Comparison of ENCODE assay signal across 22 cellular contexts in the genomic region with DNA sequence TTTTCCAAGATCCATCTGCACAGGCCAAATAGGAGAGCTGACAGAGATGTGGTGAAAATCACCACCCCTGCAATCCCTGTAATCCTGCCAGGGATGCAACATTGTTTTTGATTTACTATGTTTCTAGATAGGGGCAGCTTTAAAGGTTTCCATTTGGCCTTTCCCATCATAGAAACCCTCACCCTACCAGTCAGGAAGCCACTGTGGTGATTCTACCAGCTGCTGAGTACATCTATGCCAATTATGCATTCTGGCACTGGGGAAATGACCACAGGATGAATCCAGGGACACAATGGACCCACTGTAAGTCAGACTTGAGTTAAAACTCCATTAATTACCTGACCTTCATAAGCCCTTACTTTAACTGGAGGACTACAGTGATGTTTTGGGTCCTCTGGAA.
"Had no signal": no experiment of that assay in that cellular context is flagged by ENCODE, and none has a peak within 500 bp of the region (broad histone marks: within the 10 kb centered on the region; RNA-seq: fewer than 3 reads in every experiment).

No MANE protein-coding gene starts in this region.

- DNase-seq: activated B cell treated with CpG ODN at 0.5 μM for 24 hours; activated CD4-positive, alpha-beta T cell treated with anti-CD3 and anti-CD28 coated beads for 1 hour; activated CD4-positive, alpha-beta T cell treated with anti-CD3 and anti-CD28 coated beads, Interleukin-2, amount 10 ng/mL, durations not matched to agents 24 days and 14 days; activated CD4-positive, alpha-beta T cell treated with anti-CD3 and anti-CD28 coated beads, Interleukin-2, amount 50 U/mL, for 48 hours; activated CD8-positive, alpha-beta memory T cell treated with anti-CD3 and anti-CD28 coated beads, Interleukin-2, amount 10 ng/mL, durations not matched to agents 7 days and 5 days; activated effector memory CD4-positive, alpha-beta T cell treated with anti-CD3 and anti-CD28 coated beads, Interleukin-2, amount 50 U/mL, for 16 hours; activated naive CD4-positive, alpha-beta T cell treated with Interleukin-2 at 50 U/mL for 16 hours; activated naive CD8-positive, alpha-beta T cell treated with anti-CD3 and anti-CD28 coated beads, Interleukin-2, amount 50 U/mL, for 24 hours; activated T-cell treated with anti-CD3 and anti-CD28 coated beads, Interleukin-2, amount 50 U/mL, for 4 hours; amniotic stem cell; KG1; MM.1S; NCI-H1105; NCI-H1436; NCI-H1694 treated with DMSO at 0.1 percent for 48 hours; NCI-H2029 treated with DMSO at 0.1 percent for 48 hours; NCI-H345; NCI-H510A; NCI-H526 treated with DMSO at 0.1 percent for 48 hours; RPMI8226; T-helper 17 cell; T-helper 9 cell had no signal
